Comparison of ENCODE assay signal across 8 cellular contexts in the genomic region with DNA sequence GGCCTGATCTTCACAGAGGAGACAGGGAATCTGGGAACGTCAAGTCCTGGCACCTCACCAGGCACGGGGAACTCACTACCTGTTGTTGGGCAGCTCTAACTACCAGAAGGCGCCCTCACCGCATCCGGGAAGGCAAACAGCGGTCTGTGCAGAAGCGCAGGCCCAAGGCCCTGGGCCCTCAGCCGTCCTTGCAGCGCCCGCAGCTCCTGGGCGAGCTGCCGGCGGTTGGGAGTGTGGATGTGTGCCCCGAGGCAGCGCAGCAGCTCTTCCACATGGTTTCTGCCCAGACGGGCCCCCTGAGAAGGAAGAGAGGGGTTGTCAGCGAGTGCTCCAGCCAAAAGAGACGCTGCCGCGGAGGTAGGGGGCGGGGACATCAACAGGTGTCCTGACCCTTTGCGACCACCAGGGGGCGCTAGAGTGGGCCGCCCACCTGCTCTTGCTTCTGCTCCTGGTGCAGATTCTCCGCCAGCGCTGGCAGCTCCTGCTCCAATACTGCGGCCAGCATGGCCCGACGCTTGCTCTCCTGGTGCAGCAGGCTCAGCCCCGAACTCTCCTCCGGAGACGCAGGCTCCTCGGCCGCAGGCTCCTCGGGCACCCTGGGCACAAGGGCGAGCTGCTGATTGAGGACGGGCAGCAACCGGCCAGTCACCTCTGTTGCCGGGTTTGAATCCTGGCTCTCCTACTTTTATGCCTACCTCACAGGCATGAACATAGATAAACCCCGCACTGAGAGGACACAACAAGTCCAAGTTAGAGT. TPM values are rescaled to one million over a fixed set of nuclear protein-coding genes. Genes with fewer than 3 reads are reported as not detected.
A peak's percentile ranks its signal among the peaks of the same experiment; 100 is the strongest.
DNase-seq lines count a peak whose midpoint lies in the region; ATAC-seq and TF ChIP-seq lines count a peak whose summit lies in the region.

No MANE protein-coding gene starts in this region.

- peaks cover 29 to 40% of the 10 kb centered on the region in 2 experiments for H3K4me1 ChIP-seq in neutrophil (ENCODE audit: control insufficient read depth in 1 of 2, insufficient read depth in 1 of 2, low read depth in 1 of 2, low read length in 1 of 2)
- peaks cover 0 to 8% of the 10 kb centered on the region in 2 donors for H3K4me1 ChIP-seq in thoracic aorta (ENCODE audit: control insufficient read depth in 1 of 2, low read depth in 2 of 2)

- peak; percentile 14 for DNase-seq in DMS114 treated with DMSO at 0.1 percent for 48 hours (lab: John Stamatoyannopoulos, UW; ENCODE audit: unreplicated experiment)
- peak; percentile 49 for DNase-seq in RKO (ENCODE audit: low spot score)
- peak; percentile 74 for DNase-seq in activated T-helper 1 cell treated with anti-CD3 and anti-CD28 coated beads, Interleukin-2, amount 50 U/mL, for 16 hours (ENCODE audit: low read depth in 1 of 2, low spot score in 1 of 2)
- DNase-seq in fibroblast of villous mesenchyme (ENCODE audit: low read depth): peak; percentile 51
- DNase-seq in thoracic aorta (ENCODE audit: low spot score): no peak

- H3K27me3 ChIP-seq in neutrophil (peaks cover 36% of the 10 kb centered on the region), thoracic aorta (replicated peaks; ENCODE audit: insufficient read depth) (no peaks in the 10 kb centered on the region)

- H3K4me3 ChIP-seq in fibroblast of villous mesenchyme (ENCODE audit: low read depth, low read length) (no peak overlapping the region), neutrophil (ENCODE audit: low read depth in 1 of 2, low read length in 1 of 2) (peak overlapping the region; percentile 49 to 70), thoracic aorta (no peak overlapping the region)

- H3K36me3 ChIP-seq in neutrophil (peaks cover 23% of the 10 kb centered on the region), thoracic aorta (peaks cover 74% of the 10 kb centered on the region)

- TF ChIP-seq CTCF in fibroblast of villous mesenchyme (IDR thresholded peaks at IDR 0.05; ENCODE audit: insufficient read depth, low read depth, low read length) (peak; percentile 75), neutrophil (IDR thresholded peaks at IDR 0.05) (peak; percentile 95), thoracic aorta (IDR thresholded peaks at IDR 0.05) (peak; percentile 99)

- peak; percentile 50 for ATAC-seq in HG03095 (IDR thresholded peaks at IDR 0.05; ENCODE audit: unreplicated experiment)
- no peak for ATAC-seq in thoracic aorta (ENCODE audit: insufficient number of reproducible peaks, low FRiP score, low read depth)
- ATAC-seq in HG02759 (IDR thresholded peaks at IDR 0.05; ENCODE audit: unreplicated experiment): no peak

- H3K27ac ChIP-seq in neutrophil: peak overlapping the region; percentile 73
- H3K27ac ChIP-seq in thoracic aorta: no peak overlapping the region

- H3K9me3 ChIP-seq in neutrophil: no peaks in the 10 kb centered on the region
- no peaks in the 10 kb centered on the region for H3K9me3 ChIP-seq in thoracic aorta

RNA-seq across cellular contexts. Expression of a gene that starts 9.3 kb away (rescaled TPM):
- total RNA-seq in fibroblast of villous mesenchyme: 24.2 and 25.9 TPM in 2 replicates
- 10 to 100 TPM; 78.6 to 85.6 TPM for total RNA-seq in thoracic aorta

RNA-seq across cellular contexts. Expression of a gene that starts 15.6 kb away (rescaled TPM):
- total RNA-seq in fibroblast of villous mesenchyme (under 0.01 and 0.32 TPM in 2 replicates), thoracic aorta (1 to 10 TPM; 4.1 to 5.5 TPM)

RNA-seq across cellular contexts. Expression of a gene that starts 17.2 kb away (rescaled TPM):
- total RNA-seq in fibroblast of villous mesenchyme: not detected in 2 replicates
- total RNA-seq in thoracic aorta: 1 to 10 TPM; 3.5 to 4.5 TPM

RNA-seq across cellular contexts. Expression of a gene that starts 25.7 kb away (rescaled TPM):
- total RNA-seq in fibroblast of villous mesenchyme (not detected in 2 replicates), thoracic aorta (not detected)

RNA-seq across cellular contexts. Expression of a gene that starts 35.0 kb away (rescaled TPM):
- total RNA-seq in fibroblast of villous mesenchyme (0.64 and 0.86 TPM in 2 replicates), thoracic aorta (not detected)

Comparison
In these comparisons a context has a peak if more than half of its experiments do, and no peak if none do; other contexts are left out.
1. H3K4me3 ChIP-seq: peak in neutrophil (2 of 2); none in fibroblast of villous mesenchyme (single experiment) and thoracic aorta (single experiment).
2. Peak in every context shown above with its lines, with median percentiles within 50 percentile points of each other: CTCF ChIP-seq.